ENCODE assay signal across 19 cellular contexts in the genomic region with DNA sequence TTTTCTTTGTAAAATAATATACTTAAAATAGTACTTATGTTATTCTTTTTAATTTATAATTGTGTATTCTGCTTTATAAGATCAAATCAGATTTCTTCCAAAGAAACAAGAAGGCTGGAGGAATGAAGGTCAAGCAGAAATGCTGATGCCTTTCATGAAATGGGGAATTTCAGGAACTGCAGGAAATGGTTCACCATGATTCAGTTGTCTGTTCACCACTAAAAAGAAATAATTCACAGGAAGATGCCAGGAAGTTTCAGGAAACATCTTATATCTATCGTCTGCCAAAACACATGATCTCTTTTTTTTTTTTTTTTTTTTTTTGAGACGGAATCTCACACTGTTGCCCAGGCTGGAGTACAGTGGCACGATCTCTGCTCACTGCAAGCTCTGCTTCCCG. TPM values are rescaled to one million over a fixed set of nuclear protein-coding genes. Genes with fewer than 3 reads are reported as not detected.
DNase-seq lines count a peak whose midpoint lies in the region; FAIRE-seq and TF ChIP-seq lines count a peak whose summit lies in the region.
"Had no signal": no experiment of that assay in that cellular context is flagged by ENCODE, and none has a peak within 500 bp of the region (broad histone marks: within the 10 kb centered on the region; RNA-seq: fewer than 3 reads in every experiment).

No MANE protein-coding gene starts in this region.

- peak overlapping the region; percentile 52; the same call in 1 of the 2 replicates for H3K27ac ChIP-seq in RWPE1
- H3K27ac ChIP-seq in small intestine (ENCODE audit: low read depth in 1 of 2, low read length in 1 of 2), result no peak overlapping the region

- no peaks in the 10 kb centered on the region for H3K27me3 ChIP-seq in small intestine (ENCODE audit: control insufficient read depth in 2 of 2, insufficient read depth in 2 of 2, low read length in 2 of 2)

- H3K36me3 ChIP-seq in small intestine (ENCODE audit: control insufficient read depth in 2 of 2, insufficient read depth in 2 of 2, low read length in 2 of 2), result no peaks in the 10 kb centered on the region

- POLR2A ChIA-PET in RWPE1 (lab: Yijun Ruan, JAX; ENCODE audit: low non-redundant PET), result no interaction called here

- no peaks in the 10 kb centered on the region for H3K4me1 ChIP-seq in small intestine (ENCODE audit: control insufficient read depth in 2 of 2, insufficient read depth in 1 of 2, low read depth in 1 of 2, low read length in 1 of 2)

- no peak overlapping the region for H3K4me3 ChIP-seq in fibroblast of the aortic adventitia (ENCODE audit: low read depth, low read length)
- no peak overlapping the region for H3K4me3 ChIP-seq in small intestine (ENCODE audit: low read depth in 1 of 2, low read length in 2 of 2)

- H3K9me3 ChIP-seq in small intestine (ENCODE audit: control insufficient read depth, low read depth), result no peaks in the 10 kb centered on the region

- FAIRE-seq in small intestine (lab: Jason Lieb, UNC), result no peak
- FAIRE-seq: A204.1, H54 had no signal

- TF ChIP-seq CTCF in RWPE1 (conservative IDR thresholded peaks at IDR 0.05; ENCODE audit: low read depth) (no peak), fibroblast of the aortic adventitia (IDR thresholded peaks at IDR 0.05; ENCODE audit: insufficient read depth, low read length) (no peak)

- DNase-seq in AG08395 (ENCODE audit: low spot score), result peak; percentile 2
- no peak for DNase-seq in RWPE1 (ENCODE audit: low spot score)
- peak; percentile 37 to 79 for DNase-seq in dermis microvascular lymphatic vessel endothelial cell (ENCODE audit: low read depth in 2 of 2)
- DNase-seq in fibroblast of the aortic adventitia (ENCODE audit: low read depth), result peak; percentile 28
- DNase-seq in GM19238 (ENCODE audit: insufficient read length, low spot score), result no peak
- DNase-seq in SHP77 (lab: John Stamatoyannopoulos, UW), result no peak
- DNase-seq in foreskin melanocyte, result no peak
- DNase-seq in small intestine, result no peak
- DNase-seq: AML-193; CD4-positive, CD25-positive, alpha-beta regulatory T cell; DMS53; IMR-90; Kasumi-1; NCI-H1930; NCI-H2171 treated with DMSO at 0.1 percent for 48 hours; NCI-H510A had no signal

- CTCF ChIA-PET in RWPE1 (lab: Yijun Ruan, JAX), result interaction anchor here (0.6 kb wide), 1 partner anchor 836 kb away, joined by 4 read pairs; no protein-coding TSS in a partner anchor

- 81 to 86% (median 86%) methylated on average over 4 of the region's 4 CpGs for WGBS in small intestine, 3 donors

RNA-seq across cellular contexts. Expression of a gene that starts 15.7 kb away (rescaled TPM):
- not detected in 2 replicates for total RNA-seq in dermis microvascular lymphatic vessel endothelial cell
- not detected in 2 replicates for total RNA-seq in fibroblast of the aortic adventitia (ENCODE audit: low replicate concordance)
- polyA plus RNA-seq in small intestine, result under 1 TPM in 2 of 3 donors, not detected in 1; 0.13 to 0.27 TPM
- total RNA-seq: CD4-positive, CD25-positive, alpha-beta regulatory T cell; G401; IMR-90 had no signal
- polyA plus RNA-seq: CD4-positive, CD25-positive, alpha-beta regulatory T cell; IMR-90 had no signal

Comparison
In these comparisons a context has a peak if more than half of its experiments do, and no peak if none do; other contexts are left out.
1. DNase-seq: peak in AG08395 (single experiment), dermis microvascular lymphatic vessel endothelial cell (2 of 2) and fibroblast of the aortic adventitia (single experiment); none in RWPE1 (single experiment), GM19238 (single experiment), SHP77 (0 of 2), foreskin melanocyte (single experiment) and small intestine (single experiment).